8 cellular contexts compared by ENCODE assay signal in genomic region chr1:165481820-165482532, GRCh38. TPM values are rescaled to one million over a fixed set of nuclear protein-coding genes. Genes with fewer than 3 reads are reported as not detected.
DNase-seq lines count a peak whose midpoint lies in the region; ATAC-seq and TF ChIP-seq lines count a peak whose summit lies in the region.

No MANE protein-coding gene starts in this region.

- H3K4me1 Mint-ChIP-seq in Calu3 (ENCODE audit: low read depth, unreplicated experiment) (peaks cover 19% of the 10 kb centered on the region), nephron progenitor cell (peaks cover 52% of the 10 kb centered on the region)

- H3K9me1 ChIP-seq in IMR-90 (ENCODE audit: insufficient read depth, low read length), result no peaks in the 10 kb centered on the region

- peaks cover 44% of the 10 kb centered on the region for H3K27me3 Mint-ChIP-seq in Calu3 (ENCODE audit: unreplicated experiment)
- peaks cover 5% of the 10 kb centered on the region for H3K27me3 Mint-ChIP-seq in nephron progenitor cell (ENCODE audit: low read depth, poor library complexity)

- POLR2A ChIA-PET in IMR-90 (lab: Charles Lee; ENCODE audit: unreplicated experiment), result no interaction called here

- H2AFZ ChIP-seq in IMR-90 (replicated peaks; ENCODE audit: low read length, poor library complexity), result no peak overlapping the region
- H2AFZ ChIP-seq in smooth muscle cell (ENCODE audit: low read depth), result no peak overlapping the region

- no peak overlapping the region for H2AK9ac ChIP-seq in IMR-90 (replicated peaks; ENCODE audit: low read depth, low read length, poor library complexity)

- dilution Hi-C loops in IMR-90 (cut with HindIII; ENCODE audit: low sequenced_read_pairs, unreplicated experiment), result no loop called here

- H3K9me3 ChIP-seq in IMR-90 (ENCODE audit: control insufficient read depth, insufficient read depth, low read length) (no peaks in the 10 kb centered on the region), smooth muscle cell (replicated peaks; ENCODE audit: low read depth) (no peaks in the 10 kb centered on the region)

- no peak overlapping the region for H2BK5ac ChIP-seq in IMR-90 (ENCODE audit: low read depth, low read length, poor library complexity, severe bottlenecking)

- H3K14ac ChIP-seq in IMR-90 (replicated peaks; ENCODE audit: low read depth, low read length), result no peak overlapping the region

- no peak overlapping the region for H2BK15ac ChIP-seq in IMR-90 (ENCODE audit: low read depth, low read length)

- no peaks in the 10 kb centered on the region for H3F3A ChIP-seq in smooth muscle cell (ENCODE audit: low read depth)

- no peaks in the 10 kb centered on the region for H3K36me3 Mint-ChIP-seq in Calu3 (ENCODE audit: insufficient read depth, unreplicated experiment)
- H3K36me3 Mint-ChIP-seq in nephron progenitor cell (ENCODE audit: low read depth), result no peaks in the 10 kb centered on the region

- no peaks in the 10 kb centered on the region for H3K36me3 ChIP-seq in IMR-90 (ENCODE audit: control insufficient read depth, insufficient read depth, low read length)
- no peaks in the 10 kb centered on the region for H3K36me3 ChIP-seq in smooth muscle cell (ENCODE audit: low read depth)

- H3K56ac ChIP-seq in IMR-90 (ENCODE audit: extremely low read depth, insufficient read depth, low read length), result no peak overlapping the region

- TF ChIP-seq POLR2A in IMR-90 (IDR thresholded peaks at IDR 0.05; ENCODE audit: low read depth, low read length), result no peak

- H4K91ac ChIP-seq in IMR-90 (ENCODE audit: insufficient read depth, low read depth, low read length), result no peak overlapping the region

- in situ Hi-C loops in IMR-90 (cut with MboI; ENCODE audit: low sequenced_read_pairs), result no loop called here

- no peak overlapping the region for H2AK5ac ChIP-seq in IMR-90 (ENCODE audit: low read depth, low read length)

- no peak overlapping the region for H3K18ac ChIP-seq in IMR-90 (ENCODE audit: low read depth, low read length)

- DNase-seq in Calu3 (peak; percentile 80), IMR-90 (peak; percentile 84), brain pericyte (ENCODE audit: low read depth, low spot score) (peak; percentile 7), nephron progenitor cell (no peak), smooth muscle cell (lab: John Stamatoyannopoulos, UW; ENCODE audit: unreplicated experiment) (no peak), NCI-H82 (lab: John Stamatoyannopoulos, UW) (no peak), NCI-H1436 treated with DMSO at 0.1 percent for 48 hours (lab: John Stamatoyannopoulos, UW) (no peak)

- H3K4me3 Mint-ChIP-seq in Calu3 (ENCODE audit: low read depth, unreplicated experiment), result no peak overlapping the region
- H3K4me3 Mint-ChIP-seq in nephron progenitor cell, result no peak overlapping the region

- no peak overlapping the region for H3K9ac ChIP-seq in IMR-90 (ENCODE audit: low read depth, low read length)
- no peak overlapping the region for H3K9ac ChIP-seq in smooth muscle cell (ENCODE audit: low read depth)

- TF ChIP-seq CTCF in Calu3 (IDR thresholded peaks at IDR 0.05; ENCODE audit: unreplicated experiment), result no peak
- no peak for TF ChIP-seq CTCF in IMR-90 (conservative IDR thresholded peaks at IDR 0.05; ENCODE audit: low read depth, low read length)
- no peak for TF ChIP-seq CTCF in nephron progenitor cell (IDR thresholded peaks at IDR 0.05)
- no peak for TF ChIP-seq CTCF in smooth muscle cell (IDR thresholded peaks at IDR 0.05; ENCODE audit: borderline replicate concordance, insufficient read depth, poor library complexity, severe bottlenecking)

- H3K4me2 ChIP-seq in IMR-90 (ENCODE audit: low read depth, low read length) (no peak overlapping the region), smooth muscle cell (no peak overlapping the region)

- CTCF ChIA-PET in Calu3 (lab: Charles Lee), result interaction anchor here (0.9 to 1.1 kb wide), 3 partner anchors 24 to 111 kb away, joined by 3 to 4 read pairs (median 4); no protein-coding TSS in a partner anchor
- CTCF ChIA-PET in IMR-90 (lab: Yijun Ruan, JAX), result no interaction called here

- no peaks in the 10 kb centered on the region for H3K79me2 ChIP-seq in smooth muscle cell (ENCODE audit: low read depth)

- H3K23ac ChIP-seq in IMR-90 (ENCODE audit: low read depth, low read length), result no peak overlapping the region

- no peak overlapping the region for H3K4me3 ChIP-seq in IMR-90 (ENCODE audit: insufficient read depth, low read depth, low read length)
- H3K4me3 ChIP-seq in smooth muscle cell, result no peak overlapping the region

- no peaks in the 10 kb centered on the region for H4K20me1 ChIP-seq in IMR-90 (ENCODE audit: insufficient read depth, low read length)
- H4K20me1 ChIP-seq in smooth muscle cell (ENCODE audit: low read depth), result no peaks in the 10 kb centered on the region

- H3K27ac ChIP-seq in IMR-90 (ENCODE audit: insufficient read depth, low read length) (no peak overlapping the region), smooth muscle cell (ENCODE audit: low read depth) (no peak overlapping the region)

- H3K79me1 ChIP-seq in IMR-90 (ENCODE audit: low read depth in 1 of 2, low read length in 2 of 2), result no peaks in the 10 kb centered on the region

- H3K27me3 ChIP-seq in IMR-90 (ENCODE audit: control insufficient read depth, insufficient read depth, low read length) (peaks cover 3% of the 10 kb centered on the region), smooth muscle cell (ENCODE audit: low read depth) (peaks cover 9% of the 10 kb centered on the region)

- H4K5ac ChIP-seq in IMR-90 (ENCODE audit: low read depth, low read length), result no peak overlapping the region

- BruUV-seq in Calu3 (replicated peaks; lab: Mats Ljungman, UMichigan) (no TSS peak), IMR-90 (replicated peaks; lab: Mats Ljungman, UMichigan) (no TSS peak)

- H2BK120ac ChIP-seq in IMR-90 (ENCODE audit: low read depth, low read length), result no peak overlapping the region

- no peaks in the 10 kb centered on the region for H3K9me3 Mint-ChIP-seq in Calu3 (ENCODE audit: low read depth, unreplicated experiment)
- no peaks in the 10 kb centered on the region for H3K9me3 Mint-ChIP-seq in nephron progenitor cell

- 80% methylated on average over 1 of the region's 6 CpGs; no CpG with 5 or more reads in 1 of the 2 experiments for WGBS in IMR-90 (ENCODE audit: extremely low coverage in 2 of 2, insufficient read length in 1 of 2), 2 experiments
- WGBS in smooth muscle cell (ENCODE audit: low lambda C conversion rate), result 27% methylated on average over 6 of the region's 6 CpGs

- no peak overlapping the region for H3K4ac ChIP-seq in IMR-90 (ENCODE audit: low read depth, low read length)

- H2BK20ac ChIP-seq in IMR-90 (ENCODE audit: low read depth, low read length), result no peak overlapping the region

- TF ChIP-seq RAD21 in IMR-90 (IDR thresholded peaks at IDR 0.05; ENCODE audit: low read length), result no peak

- ATAC-seq in IMR-90 (ENCODE audit: low read depth) (peak; percentile 87), GM21529 (IDR thresholded peaks at IDR 0.05; ENCODE audit: unreplicated experiment) (no peak)

- intact Hi-C loops in Calu3 (cut with micrococcal nuclease; ENCODE audit: unreplicated experiment) (loop anchor here (2.0 to 5.0 kb wide), 3 partner anchors 25 to 75 kb away; no protein-coding TSS in a partner anchor), IMR-90 (cut with micrococcal nuclease) (no loop called here)

- H3K27ac Mint-ChIP-seq in Calu3 (ENCODE audit: unreplicated experiment) (peak overlapping the region; percentile 54), nephron progenitor cell (peak overlapping the region; percentile 34)

- no peaks in the 10 kb centered on the region for H3K4me1 ChIP-seq in IMR-90 (ENCODE audit: control insufficient read depth, insufficient read depth, low read length)
- no peaks in the 10 kb centered on the region for H3K4me1 ChIP-seq in smooth muscle cell (ENCODE audit: low read depth)

- no peak overlapping the region for H4K8ac ChIP-seq in IMR-90 (ENCODE audit: low read depth in 2 of 2, low read length in 2 of 2)

TF ChIP-seq in IMR-90, 13 proteins besides CTCF, POLR2A, EP300 and RAD21 (continues in another document):
- TF ChIP-seq MXI1 (IDR thresholded peaks at IDR 0.05; ENCODE audit: borderline replicate concordance, low read depth, low read length) (no peak), MAZ (IDR thresholded peaks at IDR 0.05; ENCODE audit: borderline replicate concordance, low read depth, low read length) (no peak), BHLHE40 (IDR thresholded peaks at IDR 0.05; ENCODE audit: low read depth, low read length) (no peak), CEBPB (IDR thresholded peaks at IDR 0.05; ENCODE audit: low read depth, low read length) (no peak), SMC3 (IDR thresholded peaks at IDR 0.05; ENCODE audit: low read depth, low read length) (no peak), CHD1 (IDR thresholded peaks at IDR 0.05; ENCODE audit: low read depth, low read length) (no peak), RFX5 (IDR thresholded peaks at IDR 0.05; ENCODE audit: low read depth, low read length) (no peak), FOS (IDR thresholded peaks at IDR 0.05; ENCODE audit: low read depth, low read length) (peak; percentile 71), USF2 (IDR thresholded peaks at IDR 0.05; ENCODE audit: low read depth, low read length) (no peak), NFE2L2 (IDR thresholded peaks at IDR 0.05; ENCODE audit: low read depth, low read length) (no peak), MAFK (IDR thresholded peaks at IDR 0.05; ENCODE audit: low read depth, low read length) (no peak), RCOR1 (IDR thresholded peaks at IDR 0.05; ENCODE audit: insufficient replicate concordance, low read length) (peak; percentile 36)

RNA-seq across cellular contexts. Expression of gene RXRG, which starts 37.0 kb away (rescaled TPM):
- total RNA-seq in Calu3 (2022), result not detected in 2 replicates
- not detected in 2 replicates for total RNA-seq in IMR-90 (2012; rRNA removed)
- not detected in 2 replicates for polyA plus RNA-seq in IMR-90 (2012; rRNA removed)
- not detected in 2 replicates for polyA plus RNA-seq in IMR-90 (2012; cell fraction: cytosol; rRNA removed)
- not detected in 2 replicates for polyA plus RNA-seq in IMR-90 (2012; cell fraction: nucleus; rRNA removed; ENCODE audit: low replicate concordance)
- not detected in 2 replicates for total RNA-seq in smooth muscle cell
- polyA plus RNA-seq in smooth muscle cell, result 0.13 TPM in 1 of 2 replicates, not detected in the other

Comparison
In these comparisons a context has a peak if more than half of its experiments do, and no peak if none do; other contexts are left out.
1. DNase-seq: peak in Calu3 (single experiment), IMR-90 (single experiment) and brain pericyte (single experiment); none in nephron progenitor cell (single experiment), smooth muscle cell (single experiment), NCI-H82 (single experiment) and NCI-H1436 treated with DMSO at 0.1 percent for 48 hours (single experiment).